2 cellular contexts compared by ENCODE assay signal in genomic region chr16:66466636-66467035, GRCh38. TPM values are rescaled to one million over a fixed set of nuclear protein-coding genes. Genes with fewer than 3 reads are reported as not detected.
"Had no signal": no experiment of that assay in that cellular context is flagged by ENCODE, and none has a peak within 500 bp of the region (broad histone marks: within the 10 kb centered on the region; RNA-seq: fewer than 3 reads in every experiment).

No MANE protein-coding gene starts in this region.

RNA-seq across cellular contexts. Expression of gene BEAN1, which starts 39.5 kb away (rescaled TPM):
- total RNA-seq: G401, GM12878 had no signal
- polyA plus RNA-seq: GM12878 had no signal
